In the genomic region with DNA sequence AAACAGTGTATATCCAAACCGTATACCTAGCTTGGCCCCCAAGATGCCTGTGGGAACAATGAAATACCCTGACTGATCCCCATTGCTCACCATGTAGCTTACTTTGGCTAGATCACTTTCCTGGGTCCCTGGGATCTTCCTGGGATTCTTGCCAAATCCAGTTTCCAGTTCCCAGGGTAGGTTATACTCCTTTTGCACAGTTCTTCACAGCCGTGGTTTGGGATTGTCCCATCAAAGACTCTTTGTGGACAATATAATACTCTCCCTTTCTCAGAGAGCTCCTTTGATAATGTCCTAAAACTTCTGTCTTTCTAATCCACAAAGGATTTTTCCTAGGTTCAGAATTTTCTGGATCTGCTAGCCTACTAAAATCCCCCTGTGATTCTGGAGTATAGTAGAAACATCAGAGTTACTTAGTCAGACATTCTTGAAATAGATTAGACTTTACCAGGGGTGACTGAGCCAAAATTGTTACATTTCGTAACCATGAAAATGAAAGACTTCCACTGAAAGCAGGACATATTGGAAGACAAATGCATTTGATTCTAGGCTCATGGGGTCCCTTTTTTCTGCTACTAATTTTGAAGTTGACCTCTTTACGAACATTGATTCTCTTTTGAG, we compare ENCODE assay signal across 20 cellular contexts.
DNase-seq lines count a peak whose midpoint lies in the region; ATAC-seq, FAIRE-seq and TF ChIP-seq lines count a peak whose summit lies in the region.
"Had no signal": no experiment of that assay in that cellular context is flagged by ENCODE, and none has a peak within 500 bp of the region (broad histone marks: within the 10 kb centered on the region; RNA-seq: fewer than 3 reads in every experiment).

No MANE protein-coding gene starts in this region.

- POLR2A ChIA-PET in HepG2 (lab: Yijun Ruan, JAX), result no interaction called here

- TF ChIP-seq POLR2A in HepG2 (IDR thresholded peaks at IDR 0.05; ENCODE audit: insufficient read depth in 1 of 2, low read depth in 2 of 2, low read length in 2 of 2), result no peak

- TF ChIP-seq RAD21 in HepG2 (CRISPR knock-in tag; IDR thresholded peaks at IDR 0.05), result no peak

- ATAC-seq in HepG2, result no peak
- ATAC-seq: activated CD4-positive, alpha-beta T cell treated with anti-CD3 and anti-CD28 coated beads for 36 hours; activated T-cell treated with anti-CD3 and anti-CD28 coated beads, Interleukin-2, amount 50 U/mL, for 72 hours; T-cell had no signal

- H3K4me2 ChIP-seq in HepG2 (ENCODE audit: low read depth, low read length), result no peak overlapping the region

- peak overlapping the region; percentile 13 for H3K27ac Mint-ChIP-seq in neural crest cell (ENCODE audit: unreplicated experiment)
- H3K27ac Mint-ChIP-seq: activated CD4-positive, alpha-beta T cell treated with anti-CD3 and anti-CD28 coated beads for 36 hours; activated T-cell treated with anti-CD3 and anti-CD28 coated beads, Interleukin-2, amount 50 U/mL, for 72 hours; CD14-positive monocyte; T-cell had no signal

- peaks cover 88% of the 10 kb centered on the region for H3K9me3 ChIP-seq in HepG2 (ENCODE audit: low read length)
- H3K9me3 ChIP-seq: heart left ventricle, ovary had no signal

- no peak overlapping the region for H2AFZ ChIP-seq in HepG2 (ENCODE audit: low read length)

- H3K27ac ChIP-seq in HepG2 (ENCODE audit: extremely low read length, insufficient read depth, low read length), result no peak overlapping the region
- H3K27ac ChIP-seq: ovary had no signal

- no peaks in the 10 kb centered on the region for H3K27me3 Mint-ChIP-seq in neural crest cell (ENCODE audit: low read depth)
- H3K27me3 Mint-ChIP-seq: activated CD4-positive, alpha-beta T cell treated with anti-CD3 and anti-CD28 coated beads for 36 hours had no signal

- H3K79me2 ChIP-seq in HepG2 (ENCODE audit: insufficient read depth, low read length), result no peaks in the 10 kb centered on the region

- H3K9ac ChIP-seq in HepG2 (ENCODE audit: insufficient read depth, low read depth, low read length), result no peak overlapping the region

- no peaks in the 10 kb centered on the region for H4K20me1 ChIP-seq in HepG2 (ENCODE audit: insufficient read depth, low read length)

- intact Hi-C loops in HepG2 (cut with micrococcal nuclease; ENCODE audit: unreplicated experiment), result no loop called here

- in situ Hi-C loops in HepG2 (cut with HindIII; ENCODE audit: extremely low pct_ligation_motif_present, low pct_unique_long_range_greater_than_20kb), result no loop called here

- WGBS in HepG2 (ENCODE audit: low lambda C conversion rate), result 19% methylated on average over 4 of the region's 4 CpGs

- H3K4me1 Mint-ChIP-seq in neural crest cell, result peaks cover 18% of the 10 kb centered on the region
- H3K4me1 Mint-ChIP-seq: activated CD4-positive, alpha-beta T cell treated with anti-CD3 and anti-CD28 coated beads for 36 hours; CD14-positive monocyte had no signal

- no peak overlapping the region for H3K4me3 ChIP-seq in epithelial cell of proximal tubule (ENCODE audit: low read depth, low read length)
- H3K4me3 ChIP-seq in HepG2 (replicated peaks in 1 of 3; ENCODE audit: insufficient read depth in 1 of 3, low read depth in 2 of 3, low read length in 3 of 3), result no peak overlapping the region
- H3K4me3 ChIP-seq: heart left ventricle, ovary had no signal

- H3K9me3 Mint-ChIP-seq in neural crest cell, result peaks cover 5% of the 10 kb centered on the region

- H3K4me1 ChIP-seq in HepG2 (ENCODE audit: insufficient read depth, low read length), result no peaks in the 10 kb centered on the region

- no peak for FAIRE-seq in HepG2 (lab: Jason Lieb, UNC)
- FAIRE-seq: GM18507, urothelium cell line had no signal

- TF ChIP-seq EP300 in HepG2 (IDR thresholded peaks at IDR 0.05; ENCODE audit: low read depth in 2 of 2, low read length in 2 of 2) (no peak), HepG2 (CRISPR knock-in tag; IDR thresholded peaks at IDR 0.05; ENCODE audit: borderline replicate concordance) (no peak)

- DNase-seq in AG08396 (ENCODE audit: low spot score) (peak; percentile 9), HT1080 (ENCODE audit: low read depth) (peak; percentile 9), epithelial cell of proximal tubule (ENCODE audit: low read depth) (peak; percentile 6), neural crest cell (ENCODE audit: low read depth, low spot score) (no peak), SW480 (ENCODE audit: low spot score) (no peak), NCI-H1436 (lab: John Stamatoyannopoulos, UW) (no peak), HepG2 (ENCODE audit: low spot score) (no peak)
- no peak for DNase-seq in activated CD4-positive, alpha-beta T cell treated with anti-CD3 and anti-CD28 coated beads, Interleukin-2, amount 50 U/mL, for 4 hours
- DNase-seq: activated CD4-positive, alpha-beta T cell treated with anti-CD3 and anti-CD28 coated beads for 36 hours; activated T-cell treated with anti-CD3 and anti-CD28 coated beads, Interleukin-2, amount 50 U/mL, for 72 hours; heart left ventricle; MV-4-11; NCI-H2227 treated with DMSO at 0.1 percent for 48 hours; ovary; stimulated activated CD4-positive, alpha-beta T cell treated with anti-CD3 and anti-CD28 coated beads, Interleukin-2, amount 100 ng/mL, for 24 hours; stimulated activated naive CD4-positive, alpha-beta T cell; T-cell had no signal

- H3K4me3 Mint-ChIP-seq in neural crest cell, result no peak overlapping the region
- H3K4me3 Mint-ChIP-seq: activated CD4-positive, alpha-beta T cell treated with anti-CD3 and anti-CD28 coated beads for 36 hours; activated T-cell treated with anti-CD3 and anti-CD28 coated beads, Interleukin-2, amount 50 U/mL, for 72 hours; CD14-positive monocyte; T-cell had no signal

- no peaks in the 10 kb centered on the region for H3K36me3 ChIP-seq in HepG2 (replicated peaks in 1 of 2; ENCODE audit: control insufficient read depth in 1 of 2, insufficient read depth in 2 of 2, low read length in 2 of 2)
- H3K36me3 ChIP-seq: heart left ventricle, ovary had no signal

- no peaks in the 10 kb centered on the region for H3K27me3 ChIP-seq in HepG2 (ENCODE audit: control insufficient read depth in 1 of 2, insufficient read depth in 2 of 2, low read length in 2 of 2)
- H3K27me3 ChIP-seq: heart left ventricle, ovary had no signal

- CTCF ChIA-PET in HepG2 (lab: Yijun Ruan, JAX; ENCODE audit: low intra/inter-chr PET ratio, low total read pairs), result no interaction called here

- TF ChIP-seq CTCF in epithelial cell of proximal tubule (conservative IDR thresholded peaks at IDR 0.05; ENCODE audit: low read depth, low read length) (no peak), neural crest cell (conservative IDR thresholded peaks at IDR 0.05) (no peak), HepG2 (CRISPR knock-in tag; IDR thresholded peaks at IDR 0.05) (no peak)

- no TSS peak for BruUV-seq in HepG2 (replicated peaks; lab: Mats Ljungman, UMichigan)

- no peaks in the 10 kb centered on the region for H3K36me3 Mint-ChIP-seq in neural crest cell (ENCODE audit: low read depth)
- H3K36me3 Mint-ChIP-seq: CD14-positive monocyte, T-cell had no signal

TF ChIP-seq in HepG2, 621 proteins besides CTCF, POLR2A, EP300 and RAD21:
- no peak for TF ChIP-seq ZNF616 (CRISPR knock-in tag; IDR thresholded peaks at IDR 0.05; ENCODE audit: low read depth)
- TF ChIP-seq SYNCRIP (IDR thresholded peaks at IDR 0.05; ENCODE audit: insufficient read depth, low read depth, low read length), result no peak
- TF ChIP-seq CENPX (CRISPR knock-in tag; IDR thresholded peaks at IDR 0.05), result no peak
- no peak for TF ChIP-seq ZNF232 (CRISPR knock-in tag; IDR thresholded peaks at IDR 0.05; ENCODE audit: borderline replicate concordance)

Comparison
In these comparisons a context has a peak if more than half of its experiments do, and no peak if none do; other contexts are left out.
1. DNase-seq: peak in AG08396 (single experiment), HT1080 (single experiment) and epithelial cell of proximal tubule (single experiment); none in neural crest cell (single experiment), SW480 (single experiment), NCI-H1436 (single experiment), activated CD4-positive, alpha-beta T cell treated with anti-CD3 and anti-CD28 coated beads, Interleukin-2, amount 50 U/mL, for 4 hours (0 of 2) and HepG2 (single experiment).